8 cellular contexts compared by ENCODE assay signal in the genomic region with DNA sequence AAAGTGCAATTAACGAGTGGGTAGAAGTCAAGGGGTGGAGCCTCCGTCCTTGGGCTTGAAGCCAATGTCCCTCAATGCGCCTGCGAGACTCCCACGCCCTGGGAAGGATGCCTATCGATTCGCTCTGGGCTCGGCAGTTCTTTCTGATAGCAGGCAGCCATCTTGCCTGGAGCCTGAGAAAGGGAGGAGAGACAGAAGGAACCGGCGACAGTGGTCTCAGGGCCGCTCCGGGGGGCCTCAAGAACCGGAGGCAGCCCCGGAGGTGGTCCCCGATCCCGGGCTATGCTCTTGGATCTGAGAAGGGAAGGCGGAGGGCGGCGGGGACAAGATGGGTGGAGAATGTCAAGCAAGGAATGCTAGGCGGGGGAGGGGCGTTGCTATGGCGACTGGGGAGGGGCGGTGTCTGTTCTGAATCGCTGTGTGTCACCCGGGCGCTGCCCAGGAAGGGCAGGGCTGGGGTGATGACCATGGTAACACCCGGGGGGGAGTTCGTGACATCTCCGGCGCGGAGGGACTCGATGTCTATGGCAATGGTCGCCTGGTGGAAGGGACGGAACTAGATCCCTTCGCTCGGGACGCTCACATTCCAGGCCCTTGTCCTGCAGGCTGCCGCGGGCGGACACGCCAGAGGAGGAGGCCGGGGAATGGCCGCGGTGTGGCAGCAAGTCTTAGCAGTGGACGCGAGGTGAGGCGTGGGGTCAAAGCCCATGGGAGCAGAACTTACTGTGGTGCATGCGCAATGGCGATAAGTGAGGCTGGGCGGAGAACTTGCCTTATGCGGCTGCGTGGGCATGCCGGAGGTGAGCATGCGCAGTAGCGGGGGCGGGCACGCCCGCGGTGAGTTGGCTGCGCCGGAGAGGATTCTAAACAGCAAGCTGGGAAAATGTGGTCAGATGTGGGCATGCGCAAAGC. TPM values are rescaled to one million over a fixed set of nuclear protein-coding genes. Genes with fewer than 3 reads are reported as not detected.
DNase-seq lines count a peak whose midpoint lies in the region; ATAC-seq and TF ChIP-seq lines count a peak whose summit lies in the region.

A gene (plus strand): TSS at position 140 of the 912 bp plus-strand sequence. CDS start 505 bp downstream, at position 645.

- peaks cover 8% of the 10 kb centered on the region for H3K36me3 Mint-ChIP-seq in T-helper 2 cell treated with Interferon-gamma antibody and Interleukin-4, amounts not matched to agents 5 μg/mL and 100 μg/mL, for 36 hours (ENCODE audit: low read depth)

- H3K27me3 Mint-ChIP-seq in T-helper 2 cell treated with Interferon-gamma antibody and Interleukin-4, amounts not matched to agents 5 μg/mL and 100 μg/mL, for 36 hours (ENCODE audit: low read depth): no peaks in the 10 kb centered on the region

- TF ChIP-seq CTCF in GM13977 (IDR thresholded peaks at IDR 0.05; ENCODE audit: extremely low read depth, insufficient read depth, missing control alignments): no peak
- TF ChIP-seq CTCF in ascending aorta (IDR thresholded peaks at IDR 0.05): no peak
- TF ChIP-seq CTCF in right atrium auricular region (IDR thresholded peaks at IDR 0.05): no peak
- no peak for TF ChIP-seq CTCF in psoas muscle (IDR thresholded peaks at IDR 0.05)

- peak within 1 kb of the TSS; percentile 94 for H3K27ac ChIP-seq in ascending aorta
- H3K27ac ChIP-seq in right atrium auricular region: peak within 1 kb of the TSS; percentile 88 to 96
- H3K27ac ChIP-seq in psoas muscle: peak within 1 kb of the TSS; percentile 96
- peak within 1 kb of the TSS; percentile 87 for H3K27ac ChIP-seq in urinary bladder (ENCODE audit: low read depth)

- peaks cover 14 to 24% of the 10 kb centered on the region in 2 donors for H3K36me3 ChIP-seq in ascending aorta
- peaks cover 39% of the 10 kb centered on the region for H3K36me3 ChIP-seq in right atrium auricular region
- peaks cover 2 to 39% of the 10 kb centered on the region in 2 donors for H3K36me3 ChIP-seq in psoas muscle (ENCODE audit: insufficient read depth in 1 of 2, low read depth in 1 of 2)
- H3K36me3 ChIP-seq in urinary bladder (ENCODE audit: insufficient read depth): peaks cover 5% of the 10 kb centered on the region

- DNase-seq in GM13977 (ENCODE audit: low spot score): peak; percentile 91
- peak; percentile 76 for DNase-seq in NCI-H2029 (lab: John Stamatoyannopoulos, UW)
- peak; percentile 87 for DNase-seq in T-helper 2 cell treated with Interferon-gamma antibody and Interleukin-4, amounts not matched to agents 5 μg/mL and 100 μg/mL, for 36 hours (ENCODE audit: low spot score)
- DNase-seq in ascending aorta (ENCODE audit: low spot score in 2 of 2): peak; percentile 71 to 95
- DNase-seq in right atrium auricular region (ENCODE audit: low spot score): peak; percentile 94
- DNase-seq in psoas muscle: peak; percentile 92 to 95

- H3K4me3 ChIP-seq in ascending aorta: peak within 1 kb of the TSS; percentile 59 to 68
- H3K4me3 ChIP-seq in right atrium auricular region: peak within 1 kb of the TSS; percentile 53 to 61
- H3K4me3 ChIP-seq in psoas muscle: peak within 1 kb of the TSS; percentile 80
- peak within 1 kb of the TSS; percentile 50 for H3K4me3 ChIP-seq in urinary bladder (ENCODE audit: low read depth, low read length)

- H3K4me1 ChIP-seq in ascending aorta (no peaks in the 10 kb centered on the region), right atrium auricular region (peaks cover 0 to 9% of the 10 kb centered on the region in 2 donors), psoas muscle (no peaks in the 10 kb centered on the region), urinary bladder (ENCODE audit: insufficient read depth) (no peaks in the 10 kb centered on the region)

- H3K27me3 ChIP-seq in ascending aorta (no peaks in the 10 kb centered on the region), right atrium auricular region (no peaks in the 10 kb centered on the region), psoas muscle (ENCODE audit: insufficient read depth in 3 of 3, low read length in 2 of 3) (peaks cover 0 to 3% (median 0%) of the 10 kb centered on the region in 3 donors)

- H3K9me3 Mint-ChIP-seq in T-helper 2 cell treated with Interferon-gamma antibody and Interleukin-4, amounts not matched to agents 5 μg/mL and 100 μg/mL, for 36 hours: no peaks in the 10 kb centered on the region

- H3K9me3 ChIP-seq in ascending aorta (no peaks in the 10 kb centered on the region), right atrium auricular region (no peaks in the 10 kb centered on the region), psoas muscle (no peaks in the 10 kb centered on the region)

- intact Hi-C loops in ascending aorta (cut with DNase I) (loop anchor here (1.0 to 2.0 kb wide), 2 partner anchors 23 to 59 kb away; a partner anchor contains a TSS), psoas muscle (cut with DNase I) (no loop called here)

- ATAC-seq in HG02884 (IDR thresholded peaks at IDR 0.05; ENCODE audit: unreplicated experiment): peak; percentile 67
- peak; percentile 92 to 96 (median 93) for ATAC-seq in psoas muscle

- WGBS in psoas muscle, 3 donors: 0 to 28% (median 1%) methylated on average over 36 to 62 of the region's 62 CpGs
- WGBS in urinary bladder: under 1% methylated on average over 62 of the region's 62 CpGs

- peaks cover 5% of the 10 kb centered on the region for H3K4me1 Mint-ChIP-seq in T-helper 2 cell treated with Interferon-gamma antibody and Interleukin-4, amounts not matched to agents 5 μg/mL and 100 μg/mL, for 36 hours (ENCODE audit: low read depth)

- peak within 1 kb of the TSS; percentile 97 for H3K4me3 Mint-ChIP-seq in T-helper 2 cell treated with Interferon-gamma antibody and Interleukin-4, amounts not matched to agents 5 μg/mL and 100 μg/mL, for 36 hours

- H3K27ac Mint-ChIP-seq in T-helper 2 cell treated with Interferon-gamma antibody and Interleukin-4, amounts not matched to agents 5 μg/mL and 100 μg/mL, for 36 hours: peak within 1 kb of the TSS; percentile 99

- in situ Hi-C loops in GM13977 (cut with MboI; ENCODE audit: low pct_unique_long_range_greater_than_20kb, low sequenced_read_pairs, unreplicated experiment): no loop called here

RNA-seq across cellular contexts. Expression of the gene that starts here (rescaled TPM):
- total RNA-seq in ascending aorta: 87.1 TPM
- 100 to 1,000 TPM; 208 to 214 TPM for total RNA-seq in right atrium auricular region
- 100 to 1,000 TPM; 103 to 155 (median 116) TPM for total RNA-seq in psoas muscle
- polyA plus RNA-seq in psoas muscle: 100 to 1,000 TPM; 112 to 171 (median 132) TPM
- total RNA-seq in urinary bladder: 55.0 TPM
- polyA plus RNA-seq in urinary bladder: 134 TPM

Comparison
In these comparisons a context has a peak if more than half of its experiments do, and no peak if none do; other contexts are left out.
1. Peak in every context shown above with its lines: DNase-seq, ATAC-seq, H3K4me3 ChIP-seq and H3K27ac ChIP-seq.